ENCODE assay signal across 1 cellular context in the genomic region with DNA sequence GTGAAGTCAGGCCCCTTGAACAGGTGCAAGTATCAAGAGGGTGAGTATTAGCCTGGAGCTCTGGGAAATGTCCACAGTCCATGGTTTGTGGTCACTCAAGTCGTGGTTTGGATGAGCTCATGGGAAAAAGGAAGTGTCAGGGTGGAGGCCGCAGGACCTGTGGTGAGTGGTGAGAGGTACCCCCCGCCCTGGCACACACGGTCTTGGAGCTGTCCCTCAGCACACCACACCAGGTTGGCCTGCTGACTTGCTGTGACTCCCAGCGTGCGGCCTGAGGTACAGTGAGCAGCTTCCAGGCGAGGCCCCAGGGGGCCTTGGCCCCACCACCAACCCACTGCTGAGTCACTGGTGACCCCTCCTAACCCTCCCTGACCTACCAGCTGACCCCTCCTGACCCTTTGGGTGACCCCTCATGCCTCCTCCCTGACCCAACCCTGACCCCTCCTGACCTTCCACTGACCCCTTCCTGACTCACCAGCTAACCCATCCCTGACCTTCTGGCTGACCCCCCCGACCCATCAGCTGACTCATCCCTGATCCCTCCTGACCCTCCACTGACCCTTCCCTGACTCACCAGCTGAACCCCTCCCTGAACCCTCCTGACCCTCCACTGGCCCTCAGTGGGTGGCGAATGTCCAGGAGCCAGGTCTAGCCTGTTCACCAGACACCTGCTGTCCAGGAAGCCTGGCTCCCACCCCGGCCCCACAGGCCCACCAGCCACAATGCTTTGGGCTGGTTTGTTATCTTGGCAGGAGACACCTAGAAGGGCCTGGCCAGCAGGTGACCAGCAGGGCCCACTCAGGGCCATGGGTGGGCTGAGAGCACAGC.
TF ChIP-seq lines count a peak whose summit lies in the region.

No MANE protein-coding gene starts in this region.

TF ChIP-seq in H1, 55 proteins besides CTCF, POLR2A, EP300 and RAD21:
- TF ChIP-seq RXRA (IDR thresholded peaks at IDR 0.05; ENCODE audit: insufficient read depth, low read depth, low read length) (peak; percentile 88; the same call in 1 of the 2 replicates), POLR2AphosphoS5 (IDR thresholded peaks at IDR 0.05; ENCODE audit: low read depth, low read length) (peak; percentile 33; the same call in 1 of the 2 replicates)
- TF ChIP-seq, protein P1, sequence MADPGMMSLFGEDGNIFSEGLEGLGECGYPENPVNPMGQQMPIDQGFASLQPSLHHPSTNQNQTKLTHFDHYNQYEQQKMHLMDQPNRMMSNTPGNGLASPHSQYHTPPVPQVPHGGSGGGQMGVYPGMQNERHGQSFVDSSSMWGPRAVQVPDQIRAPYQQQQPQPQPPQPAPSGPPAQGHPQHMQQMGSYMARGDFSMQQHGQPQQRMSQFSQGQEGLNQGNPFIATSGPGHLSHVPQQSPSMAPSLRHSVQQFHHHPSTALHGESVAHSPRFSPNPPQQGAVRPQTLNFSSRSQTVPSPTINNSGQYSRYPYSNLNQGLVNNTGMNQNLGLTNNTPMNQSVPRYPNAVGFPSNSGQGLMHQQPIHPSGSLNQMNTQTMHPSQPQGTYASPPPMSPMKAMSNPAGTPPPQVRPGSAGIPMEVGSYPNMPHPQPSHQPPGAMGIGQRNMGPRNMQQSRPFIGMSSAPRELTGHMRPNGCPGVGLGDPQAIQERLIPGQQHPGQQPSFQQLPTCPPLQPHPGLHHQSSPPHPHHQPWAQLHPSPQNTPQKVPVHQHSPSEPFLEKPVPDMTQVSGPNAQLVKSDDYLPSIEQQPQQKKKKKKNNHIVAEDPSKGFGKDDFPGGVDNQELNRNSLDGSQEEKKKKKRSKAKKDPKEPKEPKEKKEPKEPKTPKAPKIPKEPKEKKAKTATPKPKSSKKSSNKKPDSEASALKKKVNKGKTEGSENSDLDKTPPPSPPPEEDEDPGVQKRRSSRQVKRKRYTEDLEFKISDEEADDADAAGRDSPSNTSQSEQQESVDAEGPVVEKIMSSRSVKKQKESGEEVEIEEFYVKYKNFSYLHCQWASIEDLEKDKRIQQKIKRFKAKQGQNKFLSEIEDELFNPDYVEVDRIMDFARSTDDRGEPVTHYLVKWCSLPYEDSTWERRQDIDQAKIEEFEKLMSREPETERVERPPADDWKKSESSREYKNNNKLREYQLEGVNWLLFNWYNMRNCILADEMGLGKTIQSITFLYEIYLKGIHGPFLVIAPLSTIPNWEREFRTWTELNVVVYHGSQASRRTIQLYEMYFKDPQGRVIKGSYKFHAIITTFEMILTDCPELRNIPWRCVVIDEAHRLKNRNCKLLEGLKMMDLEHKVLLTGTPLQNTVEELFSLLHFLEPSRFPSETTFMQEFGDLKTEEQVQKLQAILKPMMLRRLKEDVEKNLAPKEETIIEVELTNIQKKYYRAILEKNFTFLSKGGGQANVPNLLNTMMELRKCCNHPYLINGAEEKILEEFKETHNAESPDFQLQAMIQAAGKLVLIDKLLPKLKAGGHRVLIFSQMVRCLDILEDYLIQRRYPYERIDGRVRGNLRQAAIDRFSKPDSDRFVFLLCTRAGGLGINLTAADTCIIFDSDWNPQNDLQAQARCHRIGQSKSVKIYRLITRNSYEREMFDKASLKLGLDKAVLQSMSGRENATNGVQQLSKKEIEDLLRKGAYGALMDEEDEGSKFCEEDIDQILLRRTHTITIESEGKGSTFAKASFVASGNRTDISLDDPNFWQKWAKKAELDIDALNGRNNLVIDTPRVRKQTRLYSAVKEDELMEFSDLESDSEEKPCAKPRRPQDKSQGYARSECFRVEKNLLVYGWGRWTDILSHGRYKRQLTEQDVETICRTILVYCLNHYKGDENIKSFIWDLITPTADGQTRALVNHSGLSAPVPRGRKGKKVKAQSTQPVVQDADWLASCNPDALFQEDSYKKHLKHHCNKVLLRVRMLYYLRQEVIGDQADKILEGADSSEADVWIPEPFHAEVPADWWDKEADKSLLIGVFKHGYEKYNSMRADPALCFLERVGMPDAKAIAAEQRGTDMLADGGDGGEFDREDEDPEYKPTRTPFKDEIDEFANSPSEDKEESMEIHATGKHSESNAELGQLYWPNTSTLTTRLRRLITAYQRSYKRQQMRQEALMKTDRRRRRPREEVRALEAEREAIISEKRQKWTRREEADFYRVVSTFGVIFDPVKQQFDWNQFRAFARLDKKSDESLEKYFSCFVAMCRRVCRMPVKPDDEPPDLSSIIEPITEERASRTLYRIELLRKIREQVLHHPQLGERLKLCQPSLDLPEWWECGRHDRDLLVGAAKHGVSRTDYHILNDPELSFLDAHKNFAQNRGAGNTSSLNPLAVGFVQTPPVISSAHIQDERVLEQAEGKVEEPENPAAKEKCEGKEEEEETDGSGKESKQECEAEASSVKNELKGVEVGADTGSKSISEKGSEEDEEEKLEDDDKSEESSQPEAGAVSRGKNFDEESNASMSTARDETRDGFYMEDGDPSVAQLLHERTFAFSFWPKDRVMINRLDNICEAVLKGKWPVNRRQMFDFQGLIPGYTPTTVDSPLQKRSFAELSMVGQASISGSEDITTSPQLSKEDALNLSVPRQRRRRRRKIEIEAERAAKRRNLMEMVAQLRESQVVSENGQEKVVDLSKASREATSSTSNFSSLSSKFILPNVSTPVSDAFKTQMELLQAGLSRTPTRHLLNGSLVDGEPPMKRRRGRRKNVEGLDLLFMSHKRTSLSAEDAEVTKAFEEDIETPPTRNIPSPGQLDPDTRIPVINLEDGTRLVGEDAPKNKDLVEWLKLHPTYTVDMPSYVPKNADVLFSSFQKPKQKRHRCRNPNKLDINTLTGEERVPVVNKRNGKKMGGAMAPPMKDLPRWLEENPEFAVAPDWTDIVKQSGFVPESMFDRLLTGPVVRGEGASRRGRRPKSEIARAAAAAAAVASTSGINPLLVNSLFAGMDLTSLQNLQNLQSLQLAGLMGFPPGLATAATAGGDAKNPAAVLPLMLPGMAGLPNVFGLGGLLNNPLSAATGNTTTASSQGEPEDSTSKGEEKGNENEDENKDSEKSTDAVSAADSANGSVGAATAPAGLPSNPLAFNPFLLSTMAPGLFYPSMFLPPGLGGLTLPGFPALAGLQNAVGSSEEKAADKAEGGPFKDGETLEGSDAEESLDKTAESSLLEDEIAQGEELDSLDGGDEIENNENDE (IDR thresholded peaks at IDR 0.05; ENCODE audit: insufficient replicate concordance, low read length), result no peak
TF ChIP-seq in H1: peak in this region for 2.
